Comparison of ENCODE assay signal across 8 cellular contexts in the genomic region with DNA sequence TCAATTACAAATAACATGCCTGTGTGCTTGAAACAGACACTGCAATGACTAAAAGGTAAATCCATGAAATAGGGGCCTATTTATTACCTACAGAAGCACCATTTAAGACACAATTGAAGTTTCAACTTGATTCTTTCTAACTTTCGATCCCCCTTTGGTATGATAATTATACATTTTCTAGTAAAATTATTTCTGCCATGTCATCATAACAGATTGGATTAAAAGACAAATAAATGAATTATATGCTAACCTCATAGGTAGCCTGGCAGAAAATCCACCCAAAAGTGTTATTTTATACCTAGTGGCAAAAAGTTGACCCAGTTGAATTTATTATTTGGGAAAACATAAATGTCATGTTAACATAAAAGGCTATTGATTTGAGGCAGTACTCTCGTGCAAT.
"Had no signal": no experiment of that assay in that cellular context is flagged by ENCODE, and none has a peak within 500 bp of the region (broad histone marks: within the 10 kb centered on the region; RNA-seq: fewer than 3 reads in every experiment).

No MANE protein-coding gene starts in this region.

- ATAC-seq: GM12878 had no signal

- FAIRE-seq: G401.6, GM12878, GM12891, GM12892, GM18507, GM19239 had no signal

- DNase-seq: GDM1, GF-D8 had no signal

- H3K4me3 ChIP-seq: GM12878 had no signal
